ENCODE assay signal across 8 cellular contexts in the genomic region with DNA sequence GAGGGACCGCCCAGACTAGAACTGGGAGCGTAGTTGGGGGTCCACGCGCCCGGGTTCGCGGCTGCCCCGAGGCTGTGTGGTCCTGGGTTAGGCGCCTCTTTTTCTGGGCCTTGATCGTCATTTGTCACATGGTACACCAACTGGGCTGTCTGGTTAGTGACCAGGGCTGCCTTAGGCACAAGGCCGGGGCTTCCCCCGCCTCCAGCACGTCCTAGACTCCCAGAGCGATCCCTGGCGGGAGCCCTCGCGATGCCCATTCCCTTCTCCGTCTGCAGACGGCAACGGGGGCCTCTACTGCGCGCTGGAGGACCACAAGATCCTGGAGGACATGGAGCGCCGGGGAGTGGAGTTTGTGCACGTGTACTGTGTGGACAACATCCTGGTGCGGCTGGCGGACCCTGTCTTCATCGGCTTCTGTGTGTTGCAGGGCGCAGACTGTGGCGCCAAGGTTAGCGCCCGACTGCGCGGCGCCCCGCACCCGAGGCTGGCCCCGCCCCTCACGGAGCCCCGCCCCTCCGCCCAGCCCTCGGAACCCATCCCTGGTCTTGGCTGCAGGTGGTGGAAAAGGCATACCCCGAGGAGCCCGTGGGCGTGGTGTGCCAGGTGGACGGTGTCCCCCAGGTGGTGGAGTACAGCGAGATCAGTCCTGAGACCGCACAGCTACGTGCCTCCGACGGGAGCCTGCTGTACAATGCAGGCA. TPM values are rescaled to one million over a fixed set of nuclear protein-coding genes. Genes with fewer than 3 reads are reported as not detected.
DNase-seq lines count a peak whose midpoint lies in the region; ATAC-seq and TF ChIP-seq lines count a peak whose summit lies in the region.
"Had no signal": no experiment of that assay in that cellular context is flagged by ENCODE, and none has a peak within 500 bp of the region (broad histone marks: within the 10 kb centered on the region; RNA-seq: fewer than 3 reads in every experiment).

No MANE protein-coding gene starts in this region.

- H3K9me3 Mint-ChIP-seq in glutamatergic neuron (ENCODE audit: unreplicated experiment): peaks cover 4% of the 10 kb centered on the region

- DNase-seq in GM06990 (ENCODE audit: extremely low read depth, insufficient read length) (no peak), RWPE2 (ENCODE audit: low spot score) (no peak), glutamatergic neuron (no peak), psoas muscle (no peak), GM20000 (ENCODE audit: low spot score) (no peak)

- H3K36me3 ChIP-seq in GM06990 (ENCODE audit: control insufficient read depth, insufficient read depth, low read length) (peaks cover 15% of the 10 kb centered on the region), RWPE2 (ENCODE audit: low read depth) (peaks cover 12% of the 10 kb centered on the region; the same call in 1 of the 2 replicates), skeletal muscle satellite cell (ENCODE audit: insufficient read depth, low read length) (peaks cover 37% of the 10 kb centered on the region), psoas muscle (ENCODE audit: insufficient read depth in 1 of 2, low read depth in 1 of 2) (peaks cover 0 to 9% of the 10 kb centered on the region in 2 donors)

- H3K4me3 Mint-ChIP-seq in glutamatergic neuron (ENCODE audit: unreplicated experiment): peak overlapping the region; percentile 75

- no peaks in the 10 kb centered on the region for H3K36me3 Mint-ChIP-seq in glutamatergic neuron (ENCODE audit: unreplicated experiment)

- peaks cover 11% of the 10 kb centered on the region for H3K27me3 Mint-ChIP-seq in glutamatergic neuron (ENCODE audit: unreplicated experiment)

- peak overlapping the region; percentile 91 for H3K4me2 ChIP-seq in skeletal muscle satellite cell (ENCODE audit: low read length)

- H3K27ac ChIP-seq in RWPE2 (ENCODE audit: poor library complexity, severe bottlenecking) (no peak overlapping the region), psoas muscle (no peak overlapping the region)
- H3K27ac ChIP-seq: SJCRH30 had no signal

- H3K9me3 ChIP-seq in RWPE2 (ENCODE audit: severe bottlenecking): no peaks in the 10 kb centered on the region
- no peaks in the 10 kb centered on the region for H3K9me3 ChIP-seq in skeletal muscle satellite cell (replicated peaks; ENCODE audit: low read length)
- no peaks in the 10 kb centered on the region for H3K9me3 ChIP-seq in psoas muscle
- H3K9me3 ChIP-seq: SJCRH30 had no signal

- peaks cover 9% of the 10 kb centered on the region for H3K4me1 ChIP-seq in RWPE2 (ENCODE audit: insufficient read depth, poor library complexity, severe bottlenecking)
- peaks cover 28% of the 10 kb centered on the region for H3K4me1 ChIP-seq in skeletal muscle satellite cell (ENCODE audit: control insufficient read depth, insufficient read depth, low read length)
- H3K4me1 ChIP-seq in psoas muscle: peaks cover 11% of the 10 kb centered on the region

- no peak overlapping the region for H3K9ac ChIP-seq in skeletal muscle satellite cell (ENCODE audit: low read depth, low read length)

- no peak overlapping the region for H3K27ac Mint-ChIP-seq in glutamatergic neuron (ENCODE audit: unreplicated experiment)

- TF ChIP-seq CTCF in GM06990 (IDR thresholded peaks at IDR 0.05; ENCODE audit: insufficient read depth, low read length, poor library complexity, severe bottlenecking) (no peak), RWPE2 (IDR thresholded peaks at IDR 0.05; ENCODE audit: poor library complexity, severe bottlenecking) (no peak), glutamatergic neuron (IDR thresholded peaks at IDR 0.05; ENCODE audit: partially characterized antibody, unreplicated experiment) (no peak), psoas muscle (IDR thresholded peaks at IDR 0.05) (no peak), GM20000 (IDR thresholded peaks at IDR 0.05; ENCODE audit: extremely low read depth, missing control alignments) (no peak)

- intact Hi-C loops in psoas muscle (cut with DNase I): no loop called here

- H3K4me3 ChIP-seq in GM06990 (replicated peaks; ENCODE audit: low read depth, low read length) (peak overlapping the region; percentile 73; the same call in 1 of the 2 replicates), RWPE2 (ENCODE audit: severe bottlenecking) (peak overlapping the region; percentile 61), skeletal muscle satellite cell (ENCODE audit: low read length) (peak overlapping the region; percentile 91), psoas muscle (no peak overlapping the region)

- ATAC-seq in RWPE2 (ENCODE audit: low read depth) (no peak), HG03139 (IDR thresholded peaks at IDR 0.05; ENCODE audit: unreplicated experiment) (no peak), psoas muscle (no peak)

- H3K27me3 ChIP-seq in GM06990 (replicated peaks; ENCODE audit: control insufficient read depth, insufficient read depth, low read length) (no peaks in the 10 kb centered on the region), RWPE2 (ENCODE audit: insufficient read depth, poor library complexity, severe bottlenecking) (no peaks in the 10 kb centered on the region), skeletal muscle satellite cell (ENCODE audit: control insufficient read depth, insufficient read depth, low read length) (no peaks in the 10 kb centered on the region), psoas muscle (ENCODE audit: insufficient read depth in 3 of 3, low read length in 2 of 3) (peaks cover 0 to 4% (median 0%) of the 10 kb centered on the region in 3 donors)
- H3K27me3 ChIP-seq: SJCRH30 had no signal

- 55 to 73% (median 68%) methylated on average over 50 to 51 of the region's 51 CpGs for WGBS in psoas muscle, 3 donors

- no peaks in the 10 kb centered on the region for H3K4me1 Mint-ChIP-seq in glutamatergic neuron (ENCODE audit: low read depth, unreplicated experiment)

RNA-seq across cellular contexts. Expression of gene UAP1L1, which starts 1.5 kb away (rescaled TPM):
- total RNA-seq in glutamatergic neuron (ENCODE audit: unreplicated experiment) (5.1 TPM), psoas muscle (1 to 10 TPM; 1.8 to 4.5 (median 3.0) TPM)
- total RNA-seq in skeletal muscle satellite cell (2012; rRNA removed): 13.2 and 13.5 TPM in 2 replicates
- polyA plus RNA-seq in psoas muscle: 1 to 10 TPM; 1.5 to 2.4 (median 1.7) TPM

RNA-seq across cellular contexts. Expression of gene MAN1B1, which starts 7.9 kb away (rescaled TPM):
- total RNA-seq in glutamatergic neuron (ENCODE audit: unreplicated experiment) (59.8 TPM), psoas muscle (10 to 100 TPM; 13.5 to 18.1 (median 14.4) TPM)
- total RNA-seq in skeletal muscle satellite cell (2012; rRNA removed): 48.1 and 54.8 TPM in 2 replicates
- polyA plus RNA-seq in psoas muscle: 10 to 100 TPM; 13.1 to 24.4 (median 21.8) TPM

RNA-seq across cellular contexts. Expression of gene SAPCD2, which starts 8.5 kb away (rescaled TPM):
- total RNA-seq in glutamatergic neuron (ENCODE audit: unreplicated experiment) (13.5 TPM), psoas muscle (under 1 TPM; 0.10 to 0.15 (median 0.12) TPM)
- total RNA-seq in skeletal muscle satellite cell (2012; rRNA removed): 2.8 and 5.5 TPM in 2 replicates
- polyA plus RNA-seq in psoas muscle: under 1 TPM in 2 of 3 donors, not detected in 1; 0.18 to 0.22 TPM

RNA-seq across cellular contexts. Expression of gene ENTPD2, which starts 25.0 kb away (rescaled TPM):
- 0.69 TPM for total RNA-seq in glutamatergic neuron (ENCODE audit: unreplicated experiment)
- not detected in 2 replicates for total RNA-seq in skeletal muscle satellite cell (2012; rRNA removed)
- total RNA-seq in psoas muscle: 1 to 10 TPM in 2 of 4 donors, under 1 TPM in 2; 0.59 to 1.4 (median 0.95) TPM
- polyA plus RNA-seq in psoas muscle: under 1 TPM; 0.17 to 0.29 (median 0.28) TPM

RNA-seq across cellular contexts. Expression of gene NPDC1, which starts 32.9 kb away (rescaled TPM):
- 260 TPM for total RNA-seq in glutamatergic neuron (ENCODE audit: unreplicated experiment)
- 22.1 and 22.5 TPM in 2 replicates for total RNA-seq in skeletal muscle satellite cell (2012; rRNA removed)
- 10 to 100 TPM; 17.3 to 32.1 (median 22.6) TPM for total RNA-seq in psoas muscle
- polyA plus RNA-seq in psoas muscle: 10 to 100 TPM; 14.8 to 23.2 (median 17.6) TPM

Comparison
In these comparisons a context has a peak if more than half of its experiments do, and no peak if none do; other contexts are left out.
1. RNA of gene SAPCD2, which starts 8.5 kb away (total RNA-seq): 13.5 TPM in glutamatergic neuron (single experiment); 0.10 to 0.15 TPM in psoas muscle; every median in the first group is over 10 times any median in the second.